25 cellular contexts compared by ENCODE assay signal in the genomic region with DNA sequence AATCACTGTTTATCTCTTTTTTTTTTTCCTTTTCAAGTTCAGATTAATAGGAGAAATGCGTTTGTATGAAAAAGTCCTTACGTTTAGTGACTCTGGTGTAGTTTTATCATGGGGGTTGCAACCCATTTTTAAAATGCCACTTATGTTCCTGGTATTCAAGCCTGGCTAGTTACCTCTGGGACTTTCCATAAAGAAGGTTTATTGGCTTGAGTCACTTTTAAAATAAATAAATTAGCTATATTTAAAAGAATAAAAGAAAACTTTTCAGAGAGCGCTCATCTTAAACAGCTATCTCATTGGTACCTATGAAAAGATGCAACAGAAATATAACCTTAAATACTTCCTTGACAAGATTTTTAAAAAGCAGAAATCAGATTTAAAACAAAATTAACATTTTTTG.
"Had no signal": no experiment of that assay in that cellular context is flagged by ENCODE, and none has a peak within 500 bp of the region (broad histone marks: within the 10 kb centered on the region; RNA-seq: fewer than 3 reads in every experiment).

No MANE protein-coding gene starts in this region.

- H3K4me3 ChIP-seq: neural progenitor cell, ovary, psoas muscle, right lobe of liver, sigmoid colon, stomach, thoracic aorta, thyroid gland, tibial nerve, upper lobe of left lung, vagina had no signal

- H3K4me1 ChIP-seq: neural progenitor cell, parathyroid adenoma, psoas muscle, right lobe of liver, sigmoid colon, stomach, thyroid gland, tibial nerve, upper lobe of left lung, vagina had no signal

- H3K27me3 ChIP-seq: neural progenitor cell, ovary, right lobe of liver, sigmoid colon, stomach, thyroid gland, tibial nerve, upper lobe of left lung, vagina had no signal

- H3K79me2 ChIP-seq: parathyroid adenoma had no signal

- H3K9me3 ChIP-seq: ovary, psoas muscle, right lobe of liver, sigmoid colon, thoracic aorta, thyroid gland, tibial nerve, upper lobe of left lung, vagina had no signal

- H2AFZ ChIP-seq: neural progenitor cell, parathyroid adenoma had no signal

- H3K27ac ChIP-seq: neural progenitor cell, ovary, parathyroid adenoma, psoas muscle, right lobe of liver, sigmoid colon, stomach, thoracic aorta, thyroid gland, tibial nerve, upper lobe of left lung, vagina had no signal

- H3K4me2 ChIP-seq: neural progenitor cell had no signal

- H3K36me3 ChIP-seq: neural progenitor cell, ovary, right lobe of liver, sigmoid colon, stomach, thoracic aorta, thyroid gland, tibial nerve, upper lobe of left lung, vagina had no signal

- DNase-seq: natural killer cell; occipital lobe; ovary; posterior cingulate gyrus; psoas muscle; right cardiac atrium; right lobe of liver; sigmoid colon; small intestine; stimulated activated CD4-positive, alpha-beta T cell treated with anti-CD3 and anti-CD28 coated beads, Interleukin-15, amount 100 ng/mL, for 24 hours; stimulated activated CD4-positive, alpha-beta T cell treated with anti-CD3 and anti-CD28 coated beads, Interleukin-2, amount 100 ng/mL, for 24 hours; stimulated activated CD4-positive, alpha-beta T cell treated with anti-CD3 and anti-CD28 coated beads, Interleukin-2, amount 100 ng/mL, for 48 hours; stimulated activated CD4-positive, alpha-beta T cell treated with anti-CD3 and anti-CD28 coated beads, Interleukin-4, amount 100 ng/mL, for 24 hours; stimulated activated naive B cell treated with anti-CD40 and anti-IgM and Interleukin-4, amounts not matched to agents 10 μg/mL and 1 μg/mL and 100 μg/mL, for 72 hours; stimulated activated naive CD4-positive, alpha-beta T cell treated with Interleukin-2 at 50 U/mL for 16 hours; stomach; trophoblast cell; upper lobe of left lung had no signal

- ATAC-seq: natural killer cell; psoas muscle; right cardiac atrium; right lobe of liver; stimulated activated effector memory CD8-positive, alpha-beta T cell treated with anti-CD3 and anti-CD28 coated beads, Interleukin-12 subunit alpha, Interleukin-12 subunit beta, amount 100 ng/mL, for 72 hours; stimulated activated naive B cell treated with anti-CD40 and anti-IgM and Interleukin-4, amounts not matched to agents 10 μg/mL and 1 μg/mL and 100 μg/mL, for 72 hours had no signal

- H3K9ac ChIP-seq: neural progenitor cell, parathyroid adenoma had no signal
